ENCODE assay signal across 8 cellular contexts in genomic region chr7:129163875-129164544, GRCh38. TPM values are rescaled to one million over a fixed set of nuclear protein-coding genes. Genes with fewer than 3 reads are reported as not detected.
DNase-seq lines count a peak whose midpoint lies in the region; ATAC-seq and TF ChIP-seq lines count a peak whose summit lies in the region.

No MANE protein-coding gene starts in this region.

- peaks cover 5% of the 10 kb centered on the region; the same call in 1 of the 2 replicates for H4K20me1 ChIP-seq in GM23338 (replicated peaks; ENCODE audit: insufficient read depth)
- no peaks in the 10 kb centered on the region for H4K20me1 ChIP-seq in OCI-LY1 (ENCODE audit: insufficient read depth, low read length)

- H3K9me2 ChIP-seq in GM23338 (ENCODE audit: insufficient read depth) (no peaks in the 10 kb centered on the region), OCI-LY1 (ENCODE audit: low read depth, low read length) (no peaks in the 10 kb centered on the region)

- H3K27me3 ChIP-seq in GM23338 (ENCODE audit: insufficient read depth) (no peaks in the 10 kb centered on the region), OCI-LY1 (ENCODE audit: insufficient read depth, low read length) (no peaks in the 10 kb centered on the region)

- no peaks in the 10 kb centered on the region for H3K9me3 ChIP-seq in OCI-LY1 (ENCODE audit: low read length)

- H3F3A ChIP-seq in GM23338 (replicated peaks; ENCODE audit: low read depth) (peaks cover 3% of the 10 kb centered on the region; the same call in 1 of the 2 replicates), OCI-LY1 (ENCODE audit: insufficient read depth, low read length) (no peaks in the 10 kb centered on the region)

- no peak overlapping the region for H3K4me3 ChIP-seq in GM23338
- no peak overlapping the region for H3K4me3 ChIP-seq in OCI-LY1 (ENCODE audit: low read depth, low read length, poor library complexity, severe bottlenecking)

- no peak overlapping the region for H3K9ac ChIP-seq in OCI-LY1 (ENCODE audit: low read length)

- peaks cover 4% of the 10 kb centered on the region for H3K27me3 Mint-ChIP-seq in GM23338 (ENCODE audit: insufficient read depth, low read depth, poor library complexity)
- H3K27me3 Mint-ChIP-seq in nephron (ENCODE audit: low read depth): peaks cover 9% of the 10 kb centered on the region

- H3K79me2 ChIP-seq in GM23338 (replicated peaks; ENCODE audit: insufficient read depth): no peaks in the 10 kb centered on the region
- no peaks in the 10 kb centered on the region for H3K79me2 ChIP-seq in OCI-LY1 (ENCODE audit: insufficient read depth, low read length)

- H3K9me3 Mint-ChIP-seq in GM23338 (no peaks in the 10 kb centered on the region), nephron (no peaks in the 10 kb centered on the region)

- H3K27ac ChIP-seq in GM23338 (ENCODE audit: low read depth): no peak overlapping the region
- H3K27ac ChIP-seq in OCI-LY1 (ENCODE audit: low read depth, low read length, poor library complexity, severe bottlenecking): no peak overlapping the region

- peak; percentile 71 to 99 for TF ChIP-seq CTCF in GM23338 (conservative IDR thresholded peaks at IDR 0.05; ENCODE audit: low read depth in 2 of 2)
- TF ChIP-seq CTCF in OCI-LY1 (IDR thresholded peaks at IDR 0.05; ENCODE audit: low read length): peak; percentile 98
- peak; percentile 80 to 86 (median 85) for TF ChIP-seq CTCF in nephron (IDR thresholded peaks at IDR 0.05; ENCODE audit: unreplicated experiment in 3 of 3)

- H3K4me1 Mint-ChIP-seq in GM23338 (peaks cover 18% of the 10 kb centered on the region), nephron (peaks cover 17% of the 10 kb centered on the region)

- DNase-seq in CD1c-positive myeloid dendritic cell (ENCODE audit: extremely low spot score) (peak; percentile 65), GM23338 (ENCODE audit: low spot score) (peak; percentile 84), dermis blood vessel endothelial cell (peak; percentile 79), NCI-H774 (lab: John Stamatoyannopoulos, UW) (no peak)
- no peak for DNase-seq in activated effector memory CD4-positive, alpha-beta T cell treated with anti-CD3 and anti-CD28 coated beads, Interleukin-2, amount 50 U/mL, for 16 hours

- H3K4me2 ChIP-seq in GM23338 (no peak overlapping the region), OCI-LY1 (ENCODE audit: low read length) (no peak overlapping the region)

- H3K4me1 ChIP-seq in GM23338 (ENCODE audit: insufficient read depth) (peaks cover 9% of the 10 kb centered on the region), OCI-LY1 (ENCODE audit: insufficient read depth, low read length, severe bottlenecking) (peaks cover 14% of the 10 kb centered on the region)

- ATAC-seq in GM23338 (no peak), HG03045 (IDR thresholded peaks at IDR 0.05; ENCODE audit: unreplicated experiment) (no peak)

- H3K36me3 ChIP-seq in GM23338 (ENCODE audit: insufficient read depth) (peaks cover 9% of the 10 kb centered on the region), OCI-LY1 (ENCODE audit: insufficient read depth, low read length) (peaks cover 19% of the 10 kb centered on the region; the same call in 1 of the 2 replicates)

- peaks cover 14% of the 10 kb centered on the region for H3K36me3 Mint-ChIP-seq in GM23338 (ENCODE audit: low read depth)
- H3K36me3 Mint-ChIP-seq in nephron (ENCODE audit: low read depth): peaks cover 5% of the 10 kb centered on the region

- no peak overlapping the region for H2AFZ ChIP-seq in GM23338
- H2AFZ ChIP-seq in OCI-LY1 (ENCODE audit: low read length): no peak overlapping the region

- H3K27ac Mint-ChIP-seq in GM23338 (no peak overlapping the region), nephron (peak overlapping the region in 1 of 3 experiments; percentile 33)

- H3K4me3 Mint-ChIP-seq in GM23338 (no peak overlapping the region), nephron (no peak overlapping the region)

TF ChIP-seq in GM23338, 12 proteins besides CTCF, POLR2A, EP300 and RAD21:
- TF ChIP-seq EZH2 (IDR thresholded peaks at IDR 0.05; ENCODE audit: low read depth, unreplicated experiment): no peak
- TF ChIP-seq REST (IDR thresholded peaks at IDR 0.05; ENCODE audit: unreplicated experiment): no peak
- TF ChIP-seq ZNF114 (CRISPR knock-in tag; IDR thresholded peaks at IDR 0.05): no peak
- TF ChIP-seq JUNB (IDR thresholded peaks at IDR 0.05; ENCODE audit: unreplicated experiment): no peak
- no peak for TF ChIP-seq ZNF331 (CRISPR knock-in tag; IDR thresholded peaks at IDR 0.05; ENCODE audit: low read depth)
- TF ChIP-seq STAT1 (IDR thresholded peaks at IDR 0.05; ENCODE audit: unreplicated experiment): no peak

RNA-seq across cellular contexts. Expression of gene TSPAN33, which starts 19.5 kb away (rescaled TPM):
- 46.8 and 51.5 TPM in 2 replicates for total RNA-seq in GM23338 (2014; rRNA removed; shearing (Covaris generic))
- 17.6 and 21.1 TPM in 2 replicates for polyA plus RNA-seq in GM23338 (2016; fragmentation: Nextera tagmentation; extraction: Ambion mirVana)
- 0.19 TPM in 1 of 2 replicates, not detected in the other for total RNA-seq in dermis blood vessel endothelial cell

RNA-seq across cellular contexts. Expression of gene SMO, which starts 24.4 kb away (rescaled TPM):
- total RNA-seq in GM23338 (2014; rRNA removed; shearing (Covaris generic)): 57.7 and 61.5 TPM in 2 replicates
- 13.1 and 13.9 TPM in 2 replicates for polyA plus RNA-seq in GM23338 (2016; fragmentation: Nextera tagmentation; extraction: Ambion mirVana)
- total RNA-seq in dermis blood vessel endothelial cell: 3.2 and 5.8 TPM in 2 replicates

Comparison
In these comparisons a context has a peak if more than half of its experiments do, and no peak if none do; other contexts are left out.
1. DNase-seq: peak in CD1c-positive myeloid dendritic cell (single experiment), GM23338 (single experiment) and dermis blood vessel endothelial cell (single experiment); none in activated effector memory CD4-positive, alpha-beta T cell treated with anti-CD3 and anti-CD28 coated beads, Interleukin-2, amount 50 U/mL, for 16 hours (single experiment) and NCI-H774 (single experiment).
2. RNA of gene TSPAN33, which starts 19.5 kb away (total RNA-seq): 46.8 to 51.5 TPM in GM23338; 0.19 TPM in dermis blood vessel endothelial cell; every median in the first group is over 10 times any median in the second.
3. Peak in every context shown above with its lines, with median percentiles within 50 percentile points of each other: CTCF ChIP-seq.